In the genomic region with DNA sequence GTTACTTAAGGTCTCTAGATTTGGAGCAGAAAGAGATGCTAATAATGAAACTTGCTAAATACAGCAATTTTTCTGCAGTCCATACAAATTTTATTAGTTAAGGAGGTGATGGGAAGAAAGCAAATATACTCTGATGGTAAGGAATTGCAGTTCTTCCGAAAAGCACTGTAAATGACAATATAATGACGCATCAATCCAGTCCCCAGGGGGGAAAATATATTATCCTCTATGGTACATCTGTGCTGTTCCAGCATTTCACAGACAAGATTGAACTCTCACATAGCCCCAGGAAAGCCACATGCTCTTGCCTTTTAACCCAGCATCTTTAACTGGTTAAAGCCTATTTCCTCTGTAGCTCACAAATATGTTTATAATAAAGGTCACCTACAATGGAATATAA, we compare ENCODE assay signal across 16 cellular contexts.
DNase-seq lines count a peak whose midpoint lies in the region; TF ChIP-seq lines count a peak whose summit lies in the region.
"Had no signal": no experiment of that assay in that cellular context is flagged by ENCODE, and none has a peak within 500 bp of the region (broad histone marks: within the 10 kb centered on the region; RNA-seq: fewer than 3 reads in every experiment).

No MANE protein-coding gene starts in this region.

- H3K4me3 ChIP-seq in KMS-11 (IDR thresholded peaks at IDR 0.05; ENCODE audit: insufficient read depth, low read depth, low read length) (no peak overlapping the region), uterus (no peak overlapping the region)
- H3K4me3 ChIP-seq: BLaER1, GM23248 had no signal

- intact Hi-C loops in uterus (cut with DNase I; ENCODE audit: low total_unique reads), result no loop called here

- H3K79me2 ChIP-seq in KMS-11 (ENCODE audit: insufficient read depth, low read depth), result no peaks in the 10 kb centered on the region

- H4K20me1 ChIP-seq in KMS-11 (ENCODE audit: insufficient read depth), result no peaks in the 10 kb centered on the region
- H4K20me1 ChIP-seq: BLaER1 had no signal

- H2AFZ ChIP-seq in KMS-11 (ENCODE audit: low read depth), result peak overlapping the region; percentile 24; the same call in 1 of the 2 replicates
- H2AFZ ChIP-seq: GM23248 had no signal

- no peak for TF ChIP-seq POLR2A in uterus (IDR thresholded peaks at IDR 0.05)

- H3K9ac ChIP-seq in KMS-11, result no peak overlapping the region
- H3K9ac ChIP-seq: BLaER1, GM23248 had no signal

- H3K36me3 ChIP-seq in KMS-11 (ENCODE audit: insufficient read depth) (no peaks in the 10 kb centered on the region), uterus (no peaks in the 10 kb centered on the region)
- H3K36me3 ChIP-seq: BLaER1 had no signal

- peak; percentile 58 for DNase-seq in NCI-H69 (lab: John Stamatoyannopoulos, UW)
- DNase-seq in foreskin melanocyte, result peak; percentile 10
- no peak for DNase-seq in uterus
- DNase-seq in NCI-H82 (lab: John Stamatoyannopoulos, UW), result no peak
- DNase-seq in effector CD8-positive, alpha-beta T cell (lab: John Stamatoyannopoulos, UW), result no peak
- DNase-seq: Caco-2; CD4-positive, CD25-positive, alpha-beta regulatory T cell; CD8-positive, alpha-beta T cell; DMS153; DND-41; GM23248; H7; HCEC 1CT had no signal

- H3K4me2 ChIP-seq in KMS-11, result peak overlapping the region; percentile 8; the same call in 1 of the 2 replicates
- H3K4me2 ChIP-seq: BLaER1 had no signal

- H3K27me3 ChIP-seq in KMS-11 (ENCODE audit: insufficient read depth, low read depth) (no peaks in the 10 kb centered on the region), uterus (no peaks in the 10 kb centered on the region)
- H3K27me3 ChIP-seq: BLaER1 had no signal

- TF ChIP-seq CTCF in KMS-11 (conservative IDR thresholded peaks at IDR 0.05; ENCODE audit: low read depth, low read length) (no peak), uterus (IDR thresholded peaks at IDR 0.05) (no peak)

- no peaks in the 10 kb centered on the region for H3K9me3 ChIP-seq in uterus
- H3K9me3 ChIP-seq: BLaER1, Caco-2 had no signal

- H3K4me1 ChIP-seq in KMS-11 (ENCODE audit: low read depth, poor library complexity, severe bottlenecking) (peaks cover 35% of the 10 kb centered on the region), uterus (no peaks in the 10 kb centered on the region)
- H3K4me1 ChIP-seq: BLaER1 had no signal

- H3K27ac ChIP-seq in KMS-11, result peak overlapping the region; percentile 30; the same call in 1 of the 2 replicates
- H3K27ac ChIP-seq in uterus, result no peak overlapping the region
- H3K27ac ChIP-seq: BLaER1, C4-2B, GM23248 had no signal

Comparison
In these comparisons a context has a peak if more than half of its experiments do, and no peak if none do; other contexts are left out.
1. DNase-seq: peak in NCI-H69 (single experiment) and foreskin melanocyte (single experiment); none in uterus (0 of 2), NCI-H82 (single experiment) and effector CD8-positive, alpha-beta T cell (single experiment).